ENCODE assay signal across 19 cellular contexts in the genomic region with DNA sequence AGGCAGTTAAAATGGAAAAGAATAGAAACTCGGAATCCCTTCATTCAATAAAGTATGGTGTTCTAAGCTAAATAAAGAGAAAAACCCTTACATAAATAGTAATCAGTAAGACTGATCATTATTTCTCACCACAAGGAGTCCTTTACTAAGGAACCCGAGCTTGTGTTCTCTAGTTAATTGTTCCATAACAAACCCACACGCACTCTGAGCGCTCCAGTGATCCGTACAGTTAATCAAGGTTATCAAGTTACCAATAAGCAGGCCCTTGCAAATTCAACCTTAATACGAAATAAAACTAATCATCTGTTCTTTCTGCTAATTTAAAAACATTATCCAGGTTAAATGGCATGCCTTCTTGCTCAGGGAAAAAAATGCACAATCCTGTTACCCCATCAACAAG.
DNase-seq lines count a peak whose midpoint lies in the region; FAIRE-seq and TF ChIP-seq lines count a peak whose summit lies in the region.
"Had no signal": no experiment of that assay in that cellular context is flagged by ENCODE, and none has a peak within 500 bp of the region (broad histone marks: within the 10 kb centered on the region; RNA-seq: fewer than 3 reads in every experiment).

No MANE protein-coding gene starts in this region.

- H3K4me3 ChIP-seq in epithelial cell of proximal tubule (ENCODE audit: low read depth, low read length) (no peak overlapping the region), SJCRH30 (no peak overlapping the region), sigmoid colon (no peak overlapping the region)
- H3K4me3 ChIP-seq: K562 had no signal

- FAIRE-seq in urothelium cell line (lab: Jason Lieb, UNC): no peak
- FAIRE-seq: H1, K562, RCC 7860 had no signal

- H3K36me3 ChIP-seq in SJCRH30 (no peaks in the 10 kb centered on the region), sigmoid colon (no peaks in the 10 kb centered on the region)

- H3K27me3 ChIP-seq in SJCRH30 (no peaks in the 10 kb centered on the region), sigmoid colon (no peaks in the 10 kb centered on the region)

- H3K9me3 ChIP-seq in SJCRH30 (replicated peaks): no peaks in the 10 kb centered on the region
- no peaks in the 10 kb centered on the region for H3K9me3 ChIP-seq in sigmoid colon

- TF ChIP-seq EP300 in sigmoid colon (IDR thresholded peaks at IDR 0.05): no peak

- 88 to 91% methylated on average over 6 of the region's 6 CpGs for WGBS in sigmoid colon, 2 donors

- TF ChIP-seq CTCF in epithelial cell of proximal tubule (conservative IDR thresholded peaks at IDR 0.05; ENCODE audit: low read depth, low read length): peak; percentile 4
- no peak for TF ChIP-seq CTCF in sigmoid colon (IDR thresholded peaks at IDR 0.05)

- intact Hi-C loops in sigmoid colon (cut with DNase I): no loop called here

- peak; percentile 46 for DNase-seq in NCI-H1105 treated with DMSO at 0.1 percent for 48 hours (lab: John Stamatoyannopoulos, UW)
- peak; percentile 30 for DNase-seq in NCI-H2029 (lab: John Stamatoyannopoulos, UW)
- DNase-seq in NCI-H2171 (lab: John Stamatoyannopoulos, UW): peak; percentile 90
- peak; percentile 35 for DNase-seq in epithelial cell of proximal tubule (ENCODE audit: low read depth)
- DNase-seq in urothelium cell line (ENCODE audit: low spot score): no peak
- no peak for DNase-seq in SJCRH30
- no peak for DNase-seq in iPS-NIHi11 (ENCODE audit: low spot score)
- no peak for DNase-seq in sigmoid colon
- DNase-seq: ACHN, AML-193, EL, MV-4-11, NCI-H187 treated with DMSO at 0.1 percent for 48 hours, NCI-H446, SHP77, T-helper 17 cell had no signal

- H3K4me1 ChIP-seq in SJCRH30: no peaks in the 10 kb centered on the region
- H3K4me1 ChIP-seq in sigmoid colon: no peaks in the 10 kb centered on the region

- TF ChIP-seq POLR2A in sigmoid colon (IDR thresholded peaks at IDR 0.05): no peak

- no peak overlapping the region for H3K27ac ChIP-seq in SJCRH30
- H3K27ac ChIP-seq in sigmoid colon: no peak overlapping the region

Comparison
In these comparisons a context has a peak if more than half of its experiments do, and no peak if none do; other contexts are left out.
1. DNase-seq: peak in NCI-H1105 treated with DMSO at 0.1 percent for 48 hours (single experiment), NCI-H2029 (single experiment), NCI-H2171 (single experiment) and epithelial cell of proximal tubule (single experiment); none in urothelium cell line (single experiment), SJCRH30 (0 of 2), iPS-NIHi11 (single experiment) and sigmoid colon (single experiment).